In genomic region chr2:120737802-120738516, GRCh38 we compare ENCODE assay signal across 8 cellular contexts. TPM values are rescaled to one million over a fixed set of nuclear protein-coding genes. Genes with fewer than 3 reads are reported as not detected.
DNase-seq lines count a peak whose midpoint lies in the region; TF ChIP-seq lines count a peak whose summit lies in the region.

No MANE protein-coding gene starts in this region.

- H3K4me2 ChIP-seq in smooth muscle cell, result peak overlapping the region; percentile 100

- H4K20me1 ChIP-seq in smooth muscle cell (ENCODE audit: low read depth), result no peaks in the 10 kb centered on the region

- TF ChIP-seq CTCF in HFF-Myc (IDR thresholded peaks at IDR 0.05; ENCODE audit: low read depth, low read length, missing control alignments) (no peak), smooth muscle cell (IDR thresholded peaks at IDR 0.05; ENCODE audit: borderline replicate concordance, insufficient read depth, poor library complexity, severe bottlenecking) (no peak)

- peaks cover 14% of the 10 kb centered on the region for H3F3A ChIP-seq in smooth muscle cell (ENCODE audit: low read depth)

- DNase-seq in HFF-Myc (ENCODE audit: extremely low read depth, low read depth) (no peak), SW480 (ENCODE audit: low spot score) (peak; percentile 39), smooth muscle cell (lab: John Stamatoyannopoulos, UW; ENCODE audit: unreplicated experiment) (no peak), NCI-H774 (lab: John Stamatoyannopoulos, UW) (no peak), NCI-H2107 treated with DMSO at 0.1 percent for 48 hours (lab: John Stamatoyannopoulos, UW; ENCODE audit: unreplicated experiment) (no peak), NCI-H2081 treated with DMSO at 0.1 percent for 48 hours (lab: John Stamatoyannopoulos, UW) (no peak), pons (ENCODE audit: low spot score) (no peak)

- H3K27ac ChIP-seq in iPS-20b (ENCODE audit: low read length), result peak overlapping the region; percentile 69
- peak overlapping the region; percentile 87 for H3K27ac ChIP-seq in smooth muscle cell (ENCODE audit: low read depth)

- H3K9me3 ChIP-seq in iPS-20b (ENCODE audit: insufficient read depth, low read depth, low read length) (no peaks in the 10 kb centered on the region), smooth muscle cell (replicated peaks; ENCODE audit: low read depth) (no peaks in the 10 kb centered on the region)

- peaks cover 2% of the 10 kb centered on the region; the same call in 1 of the 2 replicates for H3K36me3 ChIP-seq in iPS-20b (ENCODE audit: insufficient read depth, low read depth, low read length)
- H3K36me3 ChIP-seq in smooth muscle cell (ENCODE audit: low read depth), result no peaks in the 10 kb centered on the region

- H2AFZ ChIP-seq in smooth muscle cell (ENCODE audit: low read depth), result peak overlapping the region; percentile 88

- WGBS in smooth muscle cell (ENCODE audit: low lambda C conversion rate), result 11% methylated on average over 14 of the region's 14 CpGs

- H3K4me1 ChIP-seq in iPS-20b (ENCODE audit: insufficient read depth, low read length), result peaks cover 39% of the 10 kb centered on the region; the same call in 1 of the 2 replicates
- H3K4me1 ChIP-seq in smooth muscle cell (ENCODE audit: low read depth), result peaks cover 52% of the 10 kb centered on the region

- H3K4me3 ChIP-seq in HFF-Myc (replicated peaks; ENCODE audit: low read depth, low read length) (peak overlapping the region; percentile 83), iPS-20b (ENCODE audit: low read length) (peak overlapping the region; percentile 86), smooth muscle cell (peak overlapping the region; percentile 82)

- peaks cover 16% of the 10 kb centered on the region; the same call in 1 of the 2 replicates for H3K27me3 ChIP-seq in iPS-20b (ENCODE audit: insufficient read depth, low read length)
- H3K27me3 ChIP-seq in smooth muscle cell (ENCODE audit: low read depth), result no peaks in the 10 kb centered on the region

- peak overlapping the region; percentile 94; the same call in 1 of the 2 replicates for H3K9ac ChIP-seq in iPS-20b (ENCODE audit: low read depth, low read length)
- peak overlapping the region; percentile 80 for H3K9ac ChIP-seq in smooth muscle cell (ENCODE audit: low read depth)

- H3K79me2 ChIP-seq in smooth muscle cell (ENCODE audit: low read depth), result peaks cover 52% of the 10 kb centered on the region

RNA-seq across cellular contexts. Expression of gene GLI2, which starts 2.3 kb away (rescaled TPM):
- 10.4 and 10.6 TPM in 2 replicates for total RNA-seq in smooth muscle cell
- 9.4 and 10.4 TPM in 2 replicates for polyA plus RNA-seq in smooth muscle cell
